ENCODE assay signal across 1 cellular context in genomic region chr21:42174173-42174572, GRCh38.
TF ChIP-seq lines count a peak whose summit lies in the region.

No MANE protein-coding gene starts in this region.

TF ChIP-seq in SK-N-SH treated with all-trans-retinoic acid at 6 μM for 48 hours, 23 proteins besides CTCF, POLR2A, EP300 and RAD21 (continued from another document):
- TF ChIP-seq TSHZ2 (CRISPR knock-in tag; IDR thresholded peaks at IDR 0.05) (no peak), ZNF8 (CRISPR knock-in tag; IDR thresholded peaks at IDR 0.05) (no peak), ZFP3 (CRISPR knock-in tag; IDR thresholded peaks at IDR 0.05) (no peak), ARNTL (CRISPR knock-in tag; IDR thresholded peaks at IDR 0.05; ENCODE audit: borderline replicate concordance, low read depth) (no peak)
TF ChIP-seq in SK-N-SH treated with all-trans-retinoic acid at 6 μM for 48 hours: peak in this region for 0.
